19 cellular contexts compared by ENCODE assay signal in the genomic region with DNA sequence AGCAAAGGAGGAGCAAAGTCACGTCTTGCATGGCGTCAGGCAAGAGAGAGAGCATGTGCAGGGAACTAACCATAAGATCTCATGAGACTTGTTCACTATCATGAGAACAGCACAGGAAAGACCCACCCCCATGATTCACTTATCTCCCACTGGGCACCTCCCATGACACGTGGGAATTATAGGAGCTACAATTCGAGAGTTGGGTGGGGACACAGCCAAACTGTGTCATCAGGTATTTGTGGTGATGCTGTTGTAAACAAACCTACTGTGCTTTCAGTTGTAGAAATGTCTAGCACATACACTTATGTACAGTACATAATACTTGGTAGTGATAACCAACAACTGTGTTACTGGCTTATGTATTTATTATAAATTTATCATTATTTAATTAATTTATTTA.
DNase-seq lines count a peak whose midpoint lies in the region; ATAC-seq and TF ChIP-seq lines count a peak whose summit lies in the region.
"Had no signal": no experiment of that assay in that cellular context is flagged by ENCODE, and none has a peak within 500 bp of the region (broad histone marks: within the 10 kb centered on the region; RNA-seq: fewer than 3 reads in every experiment).

No MANE protein-coding gene starts in this region.

- ATAC-seq in T-helper 17 cell: peak; percentile 17
- ATAC-seq in HG02571 (IDR thresholded peaks at IDR 0.05; ENCODE audit: unreplicated experiment): no peak
- ATAC-seq: left lobe of liver; naive thymus-derived CD4-positive, alpha-beta T cell; stimulated activated naive CD8-positive, alpha-beta T cell treated with anti-CD3 and anti-CD28 coated beads, Interleukin-15, amount 100 ng/mL, for 72 hours had no signal

- no peak overlapping the region for H3K27ac ChIP-seq in adrenal gland
- H3K27ac ChIP-seq: esophagus muscularis mucosa, prostate gland, SK-N-MC had no signal

- H3K27me3 ChIP-seq in adrenal gland: no peaks in the 10 kb centered on the region
- H3K27me3 ChIP-seq: esophagus muscularis mucosa had no signal

- peaks cover 48% of the 10 kb centered on the region for H3K4me1 Mint-ChIP-seq in T-helper 17 cell

- H3K36me3 Mint-ChIP-seq in T-helper 17 cell (ENCODE audit: low read depth): no peaks in the 10 kb centered on the region

- intact Hi-C loops in adrenal gland (cut with DNase I): no loop called here

- H3K4me3 ChIP-seq in fibroblast of pulmonary artery (replicated peaks; ENCODE audit: low read depth, low read length) (no peak overlapping the region), adrenal gland (no peak overlapping the region)
- H3K4me3 ChIP-seq: esophagus muscularis mucosa, prostate gland, SK-N-MC had no signal

- TF ChIP-seq CTCF in fibroblast of pulmonary artery (IDR thresholded peaks at IDR 0.05; ENCODE audit: low read length, missing control alignments): no peak
- TF ChIP-seq CTCF in adrenal gland (IDR thresholded peaks at IDR 0.05): no peak

- no peaks in the 10 kb centered on the region for H3K27me3 Mint-ChIP-seq in T-helper 17 cell
- H3K27me3 Mint-ChIP-seq: activated CD4-positive, alpha-beta memory T cell treated with anti-CD3 and anti-CD28 coated beads, Interleukin-2, amount 10 ng/mL, durations not matched to agents 7 days and 5 days; naive thymus-derived CD4-positive, alpha-beta T cell; stimulated activated naive CD8-positive, alpha-beta T cell treated with anti-CD3 and anti-CD28 coated beads, Interleukin-15, amount 100 ng/mL, for 72 hours had no signal

- no peak for TF ChIP-seq POLR2A in adrenal gland (IDR thresholded peaks at IDR 0.05)

- peaks cover 17 to 30% of the 10 kb centered on the region in 2 donors for H3K4me1 ChIP-seq in adrenal gland (replicated peaks in 1 of 2)

- H3K9me3 ChIP-seq in T-helper 17 cell (ENCODE audit: control insufficient read depth, low read length, poor library complexity, severe bottlenecking): no peaks in the 10 kb centered on the region
- no peaks in the 10 kb centered on the region for H3K9me3 ChIP-seq in adrenal gland (replicated peaks in 1 of 3)
- H3K9me3 ChIP-seq: esophagus muscularis mucosa, prostate gland had no signal

- H3K27ac Mint-ChIP-seq in T-helper 17 cell: no peak overlapping the region
- H3K27ac Mint-ChIP-seq: activated CD4-positive, alpha-beta memory T cell treated with anti-CD3 and anti-CD28 coated beads, Interleukin-2, amount 10 ng/mL, durations not matched to agents 7 days and 5 days; stimulated activated naive CD8-positive, alpha-beta T cell treated with anti-CD3 and anti-CD28 coated beads, Interleukin-15, amount 100 ng/mL, for 72 hours had no signal

- peak overlapping the region; percentile 25 for H3K4me3 Mint-ChIP-seq in T-helper 17 cell
- H3K4me3 Mint-ChIP-seq: activated CD4-positive, alpha-beta memory T cell treated with anti-CD3 and anti-CD28 coated beads, Interleukin-2, amount 10 ng/mL, durations not matched to agents 7 days and 5 days; stimulated activated naive CD8-positive, alpha-beta T cell treated with anti-CD3 and anti-CD28 coated beads, Interleukin-15, amount 100 ng/mL, for 72 hours had no signal

- 77 to 86% (median 79%) methylated on average over 4 of the region's 4 CpGs for WGBS in adrenal gland, 4 donors

- H3K36me3 ChIP-seq in adrenal gland (replicated peaks in 1 of 2): no peaks in the 10 kb centered on the region
- H3K36me3 ChIP-seq: esophagus muscularis mucosa, prostate gland had no signal

- DNase-seq in stimulated activated CD4-positive, alpha-beta T cell treated with anti-CD3 and anti-CD28 coated beads, Interleukin-4, amount 100 ng/mL, for 24 hours: peak; percentile 8
- no peak for DNase-seq in stimulated activated CD4-positive, alpha-beta T cell treated with anti-CD3 and anti-CD28 coated beads, Interleukin-15, amount 100 ng/mL, for 24 hours
- DNase-seq in T-helper 17 cell: no peak
- peak; percentile 34 for DNase-seq in fibroblast of pulmonary artery (ENCODE audit: low read depth)
- no peak for DNase-seq in adrenal gland
- DNase-seq in HT-29 (ENCODE audit: low spot score): no peak
- no peak for DNase-seq in activated T-cell treated with anti-CD3 and anti-CD28 coated beads, Interleukin-2, amount 50 U/mL, for 1 hour
- DNase-seq: activated CD4-positive, alpha-beta memory T cell treated with anti-CD3 and anti-CD28 coated beads, Interleukin-2, amount 10 ng/mL, durations not matched to agents 7 days and 5 days; Calu3; cortex of kidney; naive thymus-derived CD4-positive, alpha-beta T cell; NCI-H146; NCI-H510A; stimulated activated naive CD8-positive, alpha-beta T cell treated with anti-CD3 and anti-CD28 coated beads, Interleukin-15, amount 100 ng/mL, for 72 hours had no signal

Comparison
In these comparisons a context has a peak if more than half of its experiments do, and no peak if none do; other contexts are left out.
1. DNase-seq: peak in stimulated activated CD4-positive, alpha-beta T cell treated with anti-CD3 and anti-CD28 coated beads, Interleukin-4, amount 100 ng/mL, for 24 hours (single experiment) and fibroblast of pulmonary artery (single experiment); none in stimulated activated CD4-positive, alpha-beta T cell treated with anti-CD3 and anti-CD28 coated beads, Interleukin-15, amount 100 ng/mL, for 24 hours (single experiment), T-helper 17 cell (0 of 3), adrenal gland (0 of 7), HT-29 (single experiment) and activated T-cell treated with anti-CD3 and anti-CD28 coated beads, Interleukin-2, amount 50 U/mL, for 1 hour (single experiment).